Comparison of ENCODE assay signal across 6 cellular contexts in the genomic region with DNA sequence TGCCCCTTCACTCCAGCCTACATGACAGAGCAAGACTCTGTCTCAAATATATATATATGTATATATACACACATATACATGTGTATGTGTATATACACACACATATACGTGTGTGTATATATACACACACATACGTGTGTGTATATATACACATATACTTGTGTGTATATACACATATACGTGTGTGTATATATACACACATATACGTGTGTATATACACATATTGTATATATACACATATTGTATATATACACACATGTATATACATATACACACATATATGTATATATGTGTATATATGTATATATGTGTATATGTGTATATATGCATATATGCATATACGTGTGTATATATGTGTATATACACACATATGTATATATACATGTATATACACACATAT.
"Had no signal": no experiment of that assay in that cellular context is flagged by ENCODE, and none has a peak within 500 bp of the region (broad histone marks: within the 10 kb centered on the region; RNA-seq: fewer than 3 reads in every experiment).

No MANE protein-coding gene starts in this region.

- H3K27ac ChIP-seq: HL-60, KMS-11 had no signal

- H3K4me2 ChIP-seq: KMS-11 had no signal

- FAIRE-seq: HepG2, HTR-8/SVneo had no signal

- ATAC-seq: HepG2 had no signal

- H3K9ac ChIP-seq: KMS-11 had no signal

- DNase-seq: KBM-7, KG1 had no signal
